In the genomic region with DNA sequence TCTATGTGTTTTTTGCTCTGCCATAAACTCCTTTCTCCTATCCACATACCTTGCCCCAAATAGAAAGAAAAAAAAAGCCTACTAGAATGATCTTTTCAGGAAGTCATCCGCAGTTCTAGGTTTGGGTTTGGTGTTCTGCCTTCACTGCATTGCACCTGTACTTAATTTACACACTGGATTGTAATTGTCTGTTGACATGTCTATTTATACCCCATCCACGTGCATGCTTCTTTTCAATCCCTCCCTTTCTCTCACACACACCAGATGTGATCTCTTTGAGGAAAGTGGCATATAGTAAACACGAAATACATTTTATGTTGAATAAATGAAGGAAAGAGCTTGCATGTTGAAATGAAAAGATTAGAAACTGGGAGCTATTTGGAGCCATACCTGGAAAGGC, we compare ENCODE assay signal across 16 cellular contexts.
"Had no signal": no experiment of that assay in that cellular context is flagged by ENCODE, and none has a peak within 500 bp of the region (broad histone marks: within the 10 kb centered on the region; RNA-seq: fewer than 3 reads in every experiment).

No MANE protein-coding gene starts in this region.

- H3K4me3 ChIP-seq: heart left ventricle, pancreas had no signal

- H3K9me3 ChIP-seq: heart left ventricle, pancreas had no signal

- H3K27me3 ChIP-seq: heart left ventricle, pancreas had no signal

- H3K27ac Mint-ChIP-seq: activated CD4-positive, alpha-beta memory T cell treated with anti-CD3 and anti-CD28 coated beads, Interleukin-2, amount 10 ng/mL, durations not matched to agents 7 days and 5 days; activated T-cell treated with anti-CD3 and anti-CD28 coated beads, Interleukin-2, amount 50 U/mL, for 24 hours; dendritic cell treated with granulocyte-macrophage colony-stimulating factor and Interleukin-4, amounts not matched to agents 40 ng/mL and 50 ng/mL, for 4 days; effector memory CD8-positive, alpha-beta T cell; type B pancreatic cell; WTC11 had no signal

- ATAC-seq: effector memory CD8-positive, alpha-beta T cell; left cardiac atrium; pancreas; sciatic nerve; stimulated activated naive CD8-positive, alpha-beta T cell treated with anti-CD3 and anti-CD28 coated beads, Interleukin-15, Interleukin-2, amounts not matched to agents 100 U/mL and 50 U/mL, for 24 hours had no signal

- H3K4me1 Mint-ChIP-seq: activated CD4-positive, alpha-beta memory T cell treated with anti-CD3 and anti-CD28 coated beads, Interleukin-2, amount 10 ng/mL, durations not matched to agents 7 days and 5 days had no signal

- H3K4me3 Mint-ChIP-seq: activated CD4-positive, alpha-beta memory T cell treated with anti-CD3 and anti-CD28 coated beads, Interleukin-2, amount 10 ng/mL, durations not matched to agents 7 days and 5 days; activated T-cell treated with anti-CD3 and anti-CD28 coated beads, Interleukin-2, amount 50 U/mL, for 24 hours; dendritic cell treated with granulocyte-macrophage colony-stimulating factor and Interleukin-4, amounts not matched to agents 40 ng/mL and 50 ng/mL, for 4 days; effector memory CD8-positive, alpha-beta T cell; neural crest cell; type B pancreatic cell; WTC11 had no signal

- DNase-seq: activated CD4-positive, alpha-beta memory T cell treated with anti-CD3 and anti-CD28 coated beads, Interleukin-2, amount 10 ng/mL, durations not matched to agents 7 days and 5 days; activated CD4-positive, alpha-beta T cell treated with anti-CD3 and anti-CD28 coated beads for 4 hours; activated naive CD4-positive, alpha-beta T cell treated with anti-CD3 and anti-CD28 coated beads, Interleukin-2, amount 50 U/mL, for 16 hours; activated T-cell treated with anti-CD3 and anti-CD28 coated beads, Interleukin-2, amount 50 U/mL, for 24 hours; effector memory CD8-positive, alpha-beta T cell; foreskin melanocyte; heart left ventricle; left cardiac atrium; midbrain; pancreas; stimulated activated naive CD8-positive, alpha-beta T cell treated with anti-CD3 and anti-CD28 coated beads, Interleukin-15, Interleukin-2, amounts not matched to agents 100 U/mL and 50 U/mL, for 24 hours had no signal

- H3K36me3 Mint-ChIP-seq: type B pancreatic cell, WTC11 had no signal

- H3K27me3 Mint-ChIP-seq: activated CD4-positive, alpha-beta memory T cell treated with anti-CD3 and anti-CD28 coated beads, Interleukin-2, amount 10 ng/mL, durations not matched to agents 7 days and 5 days; activated T-cell treated with anti-CD3 and anti-CD28 coated beads, Interleukin-2, amount 50 U/mL, for 24 hours; dendritic cell treated with granulocyte-macrophage colony-stimulating factor and Interleukin-4, amounts not matched to agents 40 ng/mL and 50 ng/mL, for 4 days; effector memory CD8-positive, alpha-beta T cell had no signal

- H3K4me1 ChIP-seq: pancreas had no signal

- H3K36me3 ChIP-seq: heart left ventricle, pancreas had no signal

- H3K27ac ChIP-seq: heart left ventricle, pancreas had no signal
